Comparison of ENCODE assay signal across 8 cellular contexts in genomic region chr6:148760568-148761531, GRCh38. TPM values are rescaled to one million over a fixed set of nuclear protein-coding genes. Genes with fewer than 3 reads are reported as not detected.
A peak's percentile ranks its signal among the peaks of the same experiment; 100 is the strongest.
DNase-seq lines count a peak whose midpoint lies in the region; ATAC-seq and TF ChIP-seq lines count a peak whose summit lies in the region.

No MANE protein-coding gene starts in this region.

- peak overlapping the region; percentile 2 for H3K4me3 ChIP-seq in epithelial cell of proximal tubule (ENCODE audit: low read depth, low read length)
- H3K4me3 ChIP-seq in muscle layer of duodenum (ENCODE audit: low read depth in 1 of 2, low read length in 2 of 2) = peak overlapping the region; percentile 34 to 43
- H3K4me3 ChIP-seq in thymus (ENCODE audit: low read length) = no peak overlapping the region

- H3K27me3 Mint-ChIP-seq in activated CD8-positive, alpha-beta memory T cell treated with anti-CD3 and anti-CD28 coated beads, Interleukin-2, amount 10 ng/mL, durations not matched to agents 7 days and 5 days = peaks cover 43% of the 10 kb centered on the region

- CTCF ChIA-PET in activated CD8-positive, alpha-beta memory T cell treated with anti-CD3 and anti-CD28 coated beads, Interleukin-2, amount 10 ng/mL, durations not matched to agents 7 days and 5 days (lab: Charles Lee) = interaction anchor here (0.9 to 4.7 kb wide), 6 partner anchors 12 to 266 kb away, joined by 3 to 32 read pairs (median 4); no protein-coding TSS in a partner anchor

- peaks cover 51% of the 10 kb centered on the region for H3K4me1 Mint-ChIP-seq in activated CD8-positive, alpha-beta memory T cell treated with anti-CD3 and anti-CD28 coated beads, Interleukin-2, amount 10 ng/mL, durations not matched to agents 7 days and 5 days

- peak overlapping the region; percentile 59 for H3K4me3 Mint-ChIP-seq in activated CD8-positive, alpha-beta memory T cell treated with anti-CD3 and anti-CD28 coated beads, Interleukin-2, amount 10 ng/mL, durations not matched to agents 7 days and 5 days

- H3K36me3 ChIP-seq in muscle layer of duodenum (ENCODE audit: control insufficient read depth in 1 of 2, insufficient read depth in 2 of 2, low read length in 2 of 2) (no peaks in the 10 kb centered on the region), thymus (ENCODE audit: control insufficient read depth, insufficient read depth) (no peaks in the 10 kb centered on the region)

- peak; percentile 21 for ATAC-seq in GM21786 (IDR thresholded peaks at IDR 0.05; ENCODE audit: unreplicated experiment)
- peak; percentile 63 for ATAC-seq in activated CD8-positive, alpha-beta memory T cell treated with anti-CD3 and anti-CD28 coated beads, Interleukin-2, amount 10 ng/mL, durations not matched to agents 7 days and 5 days

- H3K9me3 Mint-ChIP-seq in activated CD8-positive, alpha-beta memory T cell treated with anti-CD3 and anti-CD28 coated beads, Interleukin-2, amount 10 ng/mL, durations not matched to agents 7 days and 5 days (ENCODE audit: low read depth) = no peaks in the 10 kb centered on the region

- H3K9me3 ChIP-seq in muscle layer of duodenum (ENCODE audit: control insufficient read depth in 1 of 2, low read length in 2 of 2) (no peaks in the 10 kb centered on the region), thymus (ENCODE audit: control insufficient read depth) (no peaks in the 10 kb centered on the region)

- peaks cover 2% of the 10 kb centered on the region for H3K36me3 Mint-ChIP-seq in activated CD8-positive, alpha-beta memory T cell treated with anti-CD3 and anti-CD28 coated beads, Interleukin-2, amount 10 ng/mL, durations not matched to agents 7 days and 5 days

- 2% methylated on average over 14 of the region's 14 CpGs for WGBS in thymus

- H3K27me3 ChIP-seq in muscle layer of duodenum (ENCODE audit: low read depth, low read length) (no peaks in the 10 kb centered on the region), thymus (ENCODE audit: control insufficient read depth, insufficient read depth) (no peaks in the 10 kb centered on the region)

- H3K27ac Mint-ChIP-seq in activated CD8-positive, alpha-beta memory T cell treated with anti-CD3 and anti-CD28 coated beads, Interleukin-2, amount 10 ng/mL, durations not matched to agents 7 days and 5 days = peak overlapping the region; percentile 74

- no peak for TF ChIP-seq CTCF in epithelial cell of proximal tubule (conservative IDR thresholded peaks at IDR 0.05; ENCODE audit: low read depth, low read length)

- H3K27ac ChIP-seq in muscle layer of duodenum (ENCODE audit: low read length) (peak overlapping the region; percentile 52), thymus (ENCODE audit: low read depth) (peak overlapping the region; percentile 82)

- DNase-seq in DMS79 treated with DMSO at 0.1 percent for 48 hours (lab: John Stamatoyannopoulos, UW) = peak; percentile 79
- DNase-seq in M059J (ENCODE audit: low read depth) = peak; percentile 77
- DNase-seq in activated CD8-positive, alpha-beta memory T cell treated with anti-CD3 and anti-CD28 coated beads, Interleukin-2, amount 10 ng/mL, durations not matched to agents 7 days and 5 days = peak; percentile 74
- DNase-seq in epithelial cell of proximal tubule (ENCODE audit: low read depth) = no peak
- DNase-seq in SHP77 (lab: John Stamatoyannopoulos, UW) = no peak

- H3K4me1 ChIP-seq in muscle layer of duodenum (ENCODE audit: control insufficient read depth in 1 of 2, insufficient read depth in 2 of 2, low read length in 2 of 2) = peaks cover 10 to 24% of the 10 kb centered on the region in 2 donors
- peaks cover 22% of the 10 kb centered on the region for H3K4me1 ChIP-seq in thymus (ENCODE audit: control insufficient read depth, insufficient read depth, low read length)

RNA-seq across cellular contexts. Expression of gene UST, which starts 14.0 kb away (rescaled TPM):
- total RNA-seq in M059J (2014; rRNA removed; shearing (Covaris generic)) = 11.3 and 14.4 TPM in 2 replicates
- total RNA-seq in activated CD8-positive, alpha-beta memory T cell treated with anti-CD3 and anti-CD28 coated beads, Interleukin-2, amount 10 ng/mL, durations not matched to agents 7 days and 5 days = 1 to 10 TPM; 1.5 to 2.3 TPM
- total RNA-seq in epithelial cell of proximal tubule = 1.1 TPM in 2 replicates
- polyA plus RNA-seq in thymus = 6.3 TPM

Comparison
In these comparisons a context has a peak if more than half of its experiments do, and no peak if none do; other contexts are left out.
1. DNase-seq: peak in DMS79 treated with DMSO at 0.1 percent for 48 hours (single experiment), M059J (single experiment) and activated CD8-positive, alpha-beta memory T cell treated with anti-CD3 and anti-CD28 coated beads, Interleukin-2, amount 10 ng/mL, durations not matched to agents 7 days and 5 days (single experiment); none in epithelial cell of proximal tubule (single experiment) and SHP77 (0 of 2).